1 cellular context compared by ENCODE assay signal in the genomic region with DNA sequence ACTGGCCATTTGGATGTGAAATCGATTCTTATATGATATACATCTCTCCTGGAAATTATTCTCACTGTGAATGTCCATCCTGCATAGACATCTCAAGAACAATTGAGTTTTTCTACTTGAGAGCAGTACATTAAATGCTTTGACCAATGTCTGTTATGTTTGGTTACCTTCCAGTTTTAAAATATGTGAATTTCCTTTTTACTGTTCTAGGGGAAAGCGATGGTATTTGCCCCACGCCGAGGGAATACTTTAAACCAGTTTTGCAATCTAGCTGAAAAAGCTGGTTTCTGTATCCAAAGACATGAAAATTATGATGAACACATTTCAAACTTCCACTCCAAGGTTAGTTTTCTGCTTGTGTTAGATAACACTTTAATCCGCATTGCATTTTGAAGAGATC.
TF ChIP-seq lines count a peak whose summit lies in the region.

No MANE protein-coding gene starts in this region.

TF ChIP-seq in endothelial cell of umbilical vein, 7 proteins besides CTCF, POLR2A, EP300 and RAD21 (continued from another document):
- no peak for TF ChIP-seq FOS (IDR thresholded peaks at IDR 0.05; ENCODE audit: borderline replicate concordance, insufficient read depth, low read length)
- TF ChIP-seq MYC (IDR thresholded peaks at IDR 0.05; ENCODE audit: low read depth, low read length), result no peak
